23 cellular contexts compared by ENCODE assay signal in the genomic region with DNA sequence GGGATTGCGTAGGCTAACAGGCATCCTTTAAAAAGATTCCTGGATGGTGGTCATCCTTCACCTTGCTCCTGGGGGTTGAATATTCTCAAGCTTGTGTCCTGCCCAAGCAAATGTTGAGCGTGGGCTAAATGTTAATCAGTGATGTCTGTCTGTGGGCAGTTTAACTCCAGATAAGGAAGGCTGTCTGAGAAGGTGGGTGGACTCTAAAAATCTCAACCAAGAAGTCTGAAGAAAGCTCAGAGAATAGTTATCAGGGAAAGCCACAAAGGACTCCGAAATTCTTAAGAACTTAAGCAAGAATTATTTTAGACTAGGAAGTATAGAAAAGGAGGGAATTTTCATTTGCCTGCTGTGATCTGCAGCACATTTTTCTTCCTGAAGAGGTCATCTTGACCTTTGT.
DNase-seq lines count a peak whose midpoint lies in the region; ATAC-seq, FAIRE-seq and TF ChIP-seq lines count a peak whose summit lies in the region.
"Had no signal": no experiment of that assay in that cellular context is flagged by ENCODE, and none has a peak within 500 bp of the region (broad histone marks: within the 10 kb centered on the region; RNA-seq: fewer than 3 reads in every experiment).

No MANE protein-coding gene starts in this region.

- H4K8ac ChIP-seq in H9 (replicated peaks; ENCODE audit: insufficient read length, low read depth, low read length) (no peak overlapping the region), H1 (ENCODE audit: extremely low read depth, insufficient read depth, low read length) (no peak overlapping the region), mesendoderm (ENCODE audit: low read depth, low read length) (no peak overlapping the region)

- TF ChIP-seq RAD21 in H1 (IDR thresholded peaks at IDR 0.05 in 1 of 2, conservative IDR thresholded peaks at IDR 0.05 in 1 of 2; ENCODE audit: low read depth in 2 of 2, low read length in 2 of 2): peak; percentile 21 to 23; a peak in 2 of 4 replicates

- TF ChIP-seq POLR2A in H1 (IDR thresholded peaks at IDR 0.05; ENCODE audit: control extremely low read depth in 1 of 2, low read depth in 2 of 2, low read length in 2 of 2): no peak

- H2BK5ac ChIP-seq in H9 (ENCODE audit: insufficient read length, low read length) (no peak overlapping the region), H1 (ENCODE audit: low read depth, low read length) (no peak overlapping the region), mesendoderm (ENCODE audit: low read length) (no peak overlapping the region)

- DNase-seq in H9 (no peak), amniotic epithelial cell (ENCODE audit: low read depth) (peak; percentile 60), H1 (ENCODE audit: low read depth in 1 of 2, low spot score in 2 of 2) (no peak), smooth muscle cell (lab: John Stamatoyannopoulos, UW; ENCODE audit: unreplicated experiment) (no peak), mesendoderm (no peak), KG1 (lab: John Stamatoyannopoulos, UW) (no peak)
- DNase-seq: CD4-positive, CD25-positive, alpha-beta regulatory T cell; CD8-positive, alpha-beta memory T cell; DMS 273 treated with DMSO at 0.1 percent for 48 hours; DMS79; EL; GDM1; HCEC 1CT had no signal

- H3K23me2 ChIP-seq in H9 (ENCODE audit: insufficient read length, low read depth, low read length, poor library complexity, severe bottlenecking): no peaks in the 10 kb centered on the region
- no peaks in the 10 kb centered on the region for H3K23me2 ChIP-seq in H1 (ENCODE audit: low read depth, low read length)

- peak overlapping the region in 2 of 3 experiments; percentile 1 to 10; a peak in 1 of 7 replicates for H3K27ac Mint-ChIP-seq in H9
- H3K27ac Mint-ChIP-seq: B cell; CD4-positive, CD25-positive, alpha-beta regulatory T cell; CD8-positive, alpha-beta memory T cell; GM23338 had no signal

- no peaks in the 10 kb centered on the region for H3K9me3 ChIP-seq in H9 (ENCODE audit: control insufficient read depth, low read depth, low read length)
- H3K9me3 ChIP-seq in H1 (ENCODE audit: insufficient read depth in 2 of 2, low read depth in 1 of 2, low read length in 1 of 2): no peaks in the 10 kb centered on the region
- no peaks in the 10 kb centered on the region for H3K9me3 ChIP-seq in smooth muscle cell (replicated peaks; ENCODE audit: low read depth)
- H3K9me3 ChIP-seq: BLaER1 had no signal

- H3K27me3 ChIP-seq in H9 (ENCODE audit: insufficient read depth, low read length) (no peaks in the 10 kb centered on the region), H1 (replicated peaks in 1 of 4; ENCODE audit: control insufficient read depth in 3 of 4, extremely low read depth in 1 of 4, insufficient read depth in 3 of 4, low read length in 3 of 4) (no peaks in the 10 kb centered on the region), smooth muscle cell (ENCODE audit: low read depth) (no peaks in the 10 kb centered on the region), mesendoderm (ENCODE audit: insufficient read depth, low read length, poor library complexity) (no peaks in the 10 kb centered on the region)
- H3K27me3 ChIP-seq: BLaER1 had no signal

- H2BK120ac ChIP-seq in H9 (ENCODE audit: low read depth, low read length, poor library complexity, severe bottlenecking) (no peak overlapping the region), H1 (replicated peaks; ENCODE audit: low read depth, low read length) (no peak overlapping the region), mesendoderm (ENCODE audit: low read depth, low read length) (no peak overlapping the region)

- H2AFZ ChIP-seq in H9 (ENCODE audit: low read length) (no peak overlapping the region), H1 (ENCODE audit: low read length) (no peak overlapping the region), smooth muscle cell (ENCODE audit: low read depth) (no peak overlapping the region)
- H2AFZ ChIP-seq: GM23338 had no signal

- H3K4me1 ChIP-seq in H9 (ENCODE audit: insufficient read depth, low read length) (0 out of 2 replicates have a peak, but pooled peaks cover 2% of the 10 kb centered on the region), H1 (replicated peaks in 1 of 4; ENCODE audit: control insufficient read depth in 3 of 4, insufficient read depth in 4 of 4, low read length in 3 of 4) (no peaks in the 10 kb centered on the region), smooth muscle cell (ENCODE audit: low read depth) (no peaks in the 10 kb centered on the region), mesendoderm (ENCODE audit: control insufficient read depth, low read depth, low read length) (no peaks in the 10 kb centered on the region)
- H3K4me1 ChIP-seq: BLaER1 had no signal

- TF ChIP-seq CTCF in H9 (conservative IDR thresholded peaks at IDR 0.05) (0 out of 3 replicates have a peak, but pooled peaks have one; percentile 18), H1 (IDR thresholded peaks at IDR 0.05; ENCODE audit: control extremely low read depth in 1 of 3, insufficient read depth in 1 of 3, low read depth in 1 of 3, low read length in 3 of 3) (no peak), smooth muscle cell (IDR thresholded peaks at IDR 0.05; ENCODE audit: borderline replicate concordance, insufficient read depth, poor library complexity, severe bottlenecking) (no peak)

- H3K4me3 ChIP-seq in H1 (ENCODE audit: extremely low read depth in 1 of 4, insufficient read depth in 2 of 4, low read depth in 3 of 4, low read length in 4 of 4) (no peak overlapping the region), smooth muscle cell (no peak overlapping the region), mesendoderm (ENCODE audit: low read length) (no peak overlapping the region)
- H3K4me3 ChIP-seq: BLaER1, GM12878, GM23338 had no signal

- no peak overlapping the region for H3K4me3 Mint-ChIP-seq in H9
- H3K4me3 Mint-ChIP-seq: B cell; CD4-positive, CD25-positive, alpha-beta regulatory T cell; CD8-positive, alpha-beta memory T cell; GM23338 had no signal

- H3K23ac ChIP-seq in H9 (ENCODE audit: insufficient read length, low read depth, low read length): no peak overlapping the region
- H3K23ac ChIP-seq in H1 (ENCODE audit: insufficient read length): no peak overlapping the region
- H3K23ac ChIP-seq in mesendoderm (ENCODE audit: low read length): no peak overlapping the region

- no peak for FAIRE-seq in H1 (lab: Jason Lieb, UNC)
- FAIRE-seq: A204.1, D721Med, GM12878, GM19239 had no signal

- CTCF ChIA-PET in H1 (lab: Charles Lee; ENCODE audit: partially characterized antibody): interaction anchor here (1.2 to 2.9 kb wide), 5 partner anchors 8 to 221 kb away, joined by 3 to 29 read pairs (median 3); no protein-coding TSS in a partner anchor

- no peak for ATAC-seq in HG03521 (IDR thresholded peaks at IDR 0.05; ENCODE audit: unreplicated experiment)
- ATAC-seq: GM12878, GM23338 had no signal

- H3K4me1 Mint-ChIP-seq in H9: peaks cover 0 to 5% of the 10 kb centered on the region in 2 experiments; a peak in 1 of 4 replicates
- H3K4me1 Mint-ChIP-seq: B cell; CD8-positive, alpha-beta memory T cell; GM23338 had no signal

- H2AK5ac ChIP-seq in H9 (ENCODE audit: insufficient read length, low read length) (no peak overlapping the region), H1 (ENCODE audit: low read depth, low read length) (no peak overlapping the region), mesendoderm (ENCODE audit: low read length) (no peak overlapping the region)

- H2BK12ac ChIP-seq in H9 (ENCODE audit: insufficient read length, low read depth, low read length): no peak overlapping the region
- H2BK12ac ChIP-seq in H1 (ENCODE audit: low read depth, low read length): no peak overlapping the region

- H4K20me1 ChIP-seq in H9 (ENCODE audit: control insufficient read depth, insufficient read depth, insufficient read length) (no peaks in the 10 kb centered on the region), H1 (replicated peaks in 1 of 2; ENCODE audit: control insufficient read depth in 1 of 2, insufficient read depth in 2 of 2, low read length in 2 of 2) (no peaks in the 10 kb centered on the region), smooth muscle cell (ENCODE audit: low read depth) (no peaks in the 10 kb centered on the region)
- H4K20me1 ChIP-seq: BLaER1 had no signal

- H3K9ac ChIP-seq in H9 (ENCODE audit: extremely low read depth, insufficient read length, low read length) (no peak overlapping the region), H1 (replicated peaks in 1 of 4; ENCODE audit: extremely low read depth in 1 of 4, low read depth in 3 of 4, low read length in 3 of 4) (no peak overlapping the region), smooth muscle cell (ENCODE audit: low read depth) (no peak overlapping the region), mesendoderm (ENCODE audit: low read length) (no peak overlapping the region)
- H3K9ac ChIP-seq: BLaER1 had no signal

- no peak overlapping the region for H3K18ac ChIP-seq in H9 (ENCODE audit: insufficient read length, low read depth, low read length)
- H3K18ac ChIP-seq in H1 (ENCODE audit: extremely low read depth, low read length): no peak overlapping the region
- no peak overlapping the region for H3K18ac ChIP-seq in mesendoderm (ENCODE audit: low read length)

- H3K36me3 ChIP-seq in H1 (ENCODE audit: control insufficient read depth in 2 of 4, insufficient read depth in 4 of 4, low read length in 3 of 4) (peaks cover 4 to 40% (median 13%) of the 10 kb centered on the region in 4 experiments), smooth muscle cell (ENCODE audit: low read depth) (no peaks in the 10 kb centered on the region), mesendoderm (ENCODE audit: control insufficient read depth, insufficient read depth, low read length) (no peaks in the 10 kb centered on the region)

- H3K4me2 ChIP-seq in H9 (ENCODE audit: insufficient read depth, insufficient read length, low read length) (no peak overlapping the region), H1 (ENCODE audit: insufficient read depth in 1 of 2, low read depth in 2 of 2, low read length in 2 of 2) (no peak overlapping the region), smooth muscle cell (peak overlapping the region; percentile 44), mesendoderm (ENCODE audit: low read length) (no peak overlapping the region)
- H3K4me2 ChIP-seq: BLaER1, GM23338 had no signal

- no peaks in the 10 kb centered on the region for H3K79me1 ChIP-seq in H9 (ENCODE audit: insufficient read depth, low read depth, low read length, poor library complexity, severe bottlenecking)
- no peaks in the 10 kb centered on the region for H3K79me1 ChIP-seq in H1 (ENCODE audit: low read depth, low read length)
- H3K79me1 ChIP-seq in mesendoderm (ENCODE audit: low read length): no peaks in the 10 kb centered on the region

- no CpG with 5 or more reads among the region's 3 CpGs for WGBS in H9 (ENCODE audit: extremely low coverage, insufficient read length, low lambda C conversion rate)
- 89% methylated on average over 3 of the region's 3 CpGs; no CpG with 5 or more reads in 1 of the 2 experiments for WGBS in H1 (ENCODE audit: extremely low coverage in 1 of 2, insufficient coverage in 1 of 2, insufficient read length in 1 of 2, insufficient replicate concordance in 2 of 2, low coverage in 1 of 2, low lambda C conversion rate in 2 of 2, missing lambda C conversion rate in 1 of 2), 2 experiments
- WGBS in smooth muscle cell (ENCODE audit: low lambda C conversion rate): 52% methylated on average over 3 of the region's 3 CpGs
- WGBS in mesendoderm (ENCODE audit: extremely low coverage, insufficient coverage, low lambda C conversion rate): no CpG with 5 or more reads among the region's 3 CpGs

- H2BK20ac ChIP-seq in H9 (ENCODE audit: low read depth, low read length, poor library complexity, severe bottlenecking) (no peak overlapping the region), H1 (ENCODE audit: low read length) (no peak overlapping the region)

- H2BK15ac ChIP-seq in H9 (ENCODE audit: low read depth, low read length): no peak overlapping the region
- H2BK15ac ChIP-seq in H1 (ENCODE audit: low read length): no peak overlapping the region
- no peak overlapping the region for H2BK15ac ChIP-seq in mesendoderm (replicated peaks; ENCODE audit: low read depth)

- no peak overlapping the region for H4K5ac ChIP-seq in H9 (ENCODE audit: insufficient read length, low read depth, low read length)
- no peak overlapping the region for H4K5ac ChIP-seq in H1 (ENCODE audit: insufficient read length, low read depth, low read length)
- H4K5ac ChIP-seq in mesendoderm (ENCODE audit: low read length): no peak overlapping the region

- H3K4ac ChIP-seq in H9 (ENCODE audit: low read depth, low read length) (no peak overlapping the region), H1 (replicated peaks; ENCODE audit: insufficient read length, low read depth, low read length) (no peak overlapping the region), mesendoderm (ENCODE audit: low read depth, low read length) (no peak overlapping the region)

- no peak overlapping the region for H3T11ph ChIP-seq in H9 (ENCODE audit: low read length)

- no peaks in the 10 kb centered on the region for H3K79me2 ChIP-seq in H9 (ENCODE audit: insufficient read depth, low read length)
- no peaks in the 10 kb centered on the region for H3K79me2 ChIP-seq in H1 (ENCODE audit: control insufficient read depth in 1 of 2, insufficient read depth in 2 of 2, low read length in 2 of 2)
- no peaks in the 10 kb centered on the region for H3K79me2 ChIP-seq in smooth muscle cell (ENCODE audit: low read depth)
- no peaks in the 10 kb centered on the region for H3K79me2 ChIP-seq in mesendoderm (ENCODE audit: control insufficient read depth, insufficient read depth, low read length)

- POLR2A ChIA-PET in H1 (lab: Charles Lee; ENCODE audit: partially characterized antibody): interaction anchor here (1.1 to 1.7 kb wide), 2 partner anchors 10 to 17 kb away, joined by 3 read pairs; no protein-coding TSS in a partner anchor

- TF ChIP-seq EP300 in H1 (IDR thresholded peaks at IDR 0.05; ENCODE audit: borderline replicate concordance in 1 of 2, low read depth in 2 of 2, low read length in 2 of 2): no peak

- H3F3A ChIP-seq in smooth muscle cell (ENCODE audit: low read depth): no peaks in the 10 kb centered on the region

- H3K56ac ChIP-seq in H9 (ENCODE audit: insufficient read length, low read depth, low read length) (no peak overlapping the region), H1 (replicated peaks; ENCODE audit: insufficient read length, low read depth, low read length) (no peak overlapping the region), mesendoderm (ENCODE audit: low read length) (no peak overlapping the region)

- H3K36me3 Mint-ChIP-seq in H9 (ENCODE audit: insufficient read depth in 1 of 3, low read depth in 3 of 3): peaks cover 9 to 50% (median 40%) of the 10 kb centered on the region in 3 experiments; a peak in 6 of 7 replicates

- H3K14ac ChIP-seq in H9 (ENCODE audit: insufficient read depth, low read length): no peak overlapping the region
- H3K14ac ChIP-seq in H1 (ENCODE audit: insufficient read length): no peak overlapping the region

- H3K27me3 Mint-ChIP-seq in H9 (ENCODE audit: low read depth): no peaks in the 10 kb centered on the region
- H3K27me3 Mint-ChIP-seq: B cell; CD4-positive, CD25-positive, alpha-beta regulatory T cell; CD8-positive, alpha-beta memory T cell had no signal

- no peaks in the 10 kb centered on the region for H3K9me3 Mint-ChIP-seq in H9
- H3K9me3 Mint-ChIP-seq: CD8-positive, alpha-beta memory T cell; GM23338 had no signal

- H4K91ac ChIP-seq in H9 (ENCODE audit: insufficient read length, low read depth, low read length) (no peak overlapping the region), H1 (replicated peaks; ENCODE audit: insufficient read length, low read length) (no peak overlapping the region)

- no peak overlapping the region for H3K27ac ChIP-seq in H9 (ENCODE audit: insufficient read length, low read depth, low read length)
- no peak overlapping the region for H3K27ac ChIP-seq in H1 (ENCODE audit: low read depth, low read length)
- H3K27ac ChIP-seq in smooth muscle cell (ENCODE audit: low read depth): peak overlapping the region; percentile 39
- H3K27ac ChIP-seq in mesendoderm (ENCODE audit: low read depth, low read length): no peak overlapping the region
- H3K27ac ChIP-seq: 22Rv1, BLaER1, C4-2B had no signal
